In the genomic region with DNA sequence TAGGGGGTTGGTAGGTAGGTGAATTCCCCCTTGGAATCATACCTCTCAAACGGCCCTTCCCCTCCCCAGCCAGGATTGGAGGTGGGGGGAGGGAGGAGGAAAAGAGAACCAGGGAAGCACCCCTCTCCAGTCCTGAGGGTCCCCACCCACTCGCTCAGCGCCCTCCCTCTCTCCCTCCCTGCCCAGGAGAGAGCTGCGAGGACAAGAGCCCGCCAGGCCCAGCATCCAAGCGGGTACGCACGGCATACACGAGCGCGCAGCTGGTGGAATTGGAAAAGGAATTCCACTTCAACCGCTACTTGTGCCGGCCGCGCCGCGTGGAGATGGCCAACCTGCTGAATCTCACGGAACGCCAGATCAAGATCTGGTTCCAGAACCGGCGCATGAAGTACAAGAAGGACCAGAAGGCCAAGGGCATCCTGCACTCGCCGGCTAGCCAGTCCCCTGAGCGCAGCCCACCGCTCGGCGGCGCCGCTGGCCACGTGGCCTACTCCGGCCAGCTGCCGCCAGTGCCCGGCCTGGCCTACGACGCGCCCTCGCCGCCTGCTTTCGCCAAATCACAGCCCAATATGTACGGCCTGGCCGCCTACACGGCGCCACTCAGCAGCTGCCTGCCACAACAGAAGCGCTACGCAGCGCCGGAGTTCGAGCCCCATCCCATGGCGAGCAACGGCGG, we compare ENCODE assay signal across 19 cellular contexts. TPM values are rescaled to one million over a fixed set of nuclear protein-coding genes. Genes with fewer than 3 reads are reported as not detected.
DNase-seq lines count a peak whose midpoint lies in the region; ATAC-seq, FAIRE-seq and TF ChIP-seq lines count a peak whose summit lies in the region.
"Had no signal": no experiment of that assay in that cellular context is flagged by ENCODE, and none has a peak within 500 bp of the region (broad histone marks: within the 10 kb centered on the region; RNA-seq: fewer than 3 reads in every experiment).

No MANE protein-coding gene starts in this region.

- 89% methylated on average over 50 of the region's 51 CpGs for WGBS in HepG2 (ENCODE audit: low lambda C conversion rate)
- WGBS in right lobe of liver (ENCODE audit: insufficient coverage, low coverage, low lambda C conversion rate, missing lambda C conversion rate) = 27% methylated on average over 21 of the region's 51 CpGs
- WGBS in aorta, 2 donors = 28 to 35% methylated on average over 50 to 51 of the region's 51 CpGs

- TF ChIP-seq EP300 in HepG2 (IDR thresholded peaks at IDR 0.05; ENCODE audit: low read depth in 2 of 2, low read length in 2 of 2) = no peak
- TF ChIP-seq EP300 in HepG2 (CRISPR knock-in tag; IDR thresholded peaks at IDR 0.05; ENCODE audit: borderline replicate concordance) = no peak

- no peak for TF ChIP-seq RAD21 in HepG2 (CRISPR knock-in tag; IDR thresholded peaks at IDR 0.05)

- H2AFZ ChIP-seq in HepG2 (ENCODE audit: low read length) (no peak overlapping the region), parathyroid adenoma (no peak overlapping the region)

- POLR2A ChIA-PET in HepG2 (lab: Yijun Ruan, JAX) = no interaction called here

- no peaks in the 10 kb centered on the region for H3K9me3 ChIP-seq in HepG2 (ENCODE audit: low read length)
- H3K9me3 ChIP-seq in right lobe of liver = no peaks in the 10 kb centered on the region
- no peaks in the 10 kb centered on the region for H3K9me3 ChIP-seq in iPS-18c (ENCODE audit: control insufficient read depth, insufficient read depth, low read length)
- no peaks in the 10 kb centered on the region for H3K9me3 ChIP-seq in parathyroid adenoma (ENCODE audit: control insufficient read depth, low read length)
- H3K9me3 ChIP-seq in aorta (ENCODE audit: control insufficient read depth, low read length) = no peaks in the 10 kb centered on the region

- no peak overlapping the region for H3K27ac ChIP-seq in HepG2 (ENCODE audit: extremely low read length, insufficient read depth, low read length)
- no peak overlapping the region for H3K27ac ChIP-seq in right lobe of liver
- H3K27ac ChIP-seq in parathyroid adenoma = no peak overlapping the region
- H3K27ac ChIP-seq in aorta (ENCODE audit: low read depth in 1 of 2, low read length in 2 of 2) = no peak overlapping the region
- H3K27ac ChIP-seq: stomach had no signal

- no peak for FAIRE-seq in HepG2 (lab: Jason Lieb, UNC)

- H3K4me1 ChIP-seq in HepG2 (ENCODE audit: insufficient read depth, low read length) (peaks cover 58% of the 10 kb centered on the region), right lobe of liver (no peaks in the 10 kb centered on the region), parathyroid adenoma (no peaks in the 10 kb centered on the region), aorta (ENCODE audit: control insufficient read depth in 1 of 2, insufficient read depth in 2 of 2, low read length in 2 of 2) (no peaks in the 10 kb centered on the region)

- in situ Hi-C loops in HepG2 (cut with HindIII; ENCODE audit: extremely low pct_ligation_motif_present, low pct_unique_long_range_greater_than_20kb) = no loop called here

- intact Hi-C loops in HepG2 (cut with micrococcal nuclease; ENCODE audit: unreplicated experiment) (no loop called here), right lobe of liver (cut with DNase I) (no loop called here), aorta (cut with DNase I) (no loop called here)

- no peak overlapping the region for H3K4me3 ChIP-seq in HepG2 (replicated peaks in 1 of 3; ENCODE audit: insufficient read depth in 1 of 3, low read depth in 2 of 3, low read length in 3 of 3)
- H3K4me3 ChIP-seq in right lobe of liver = no peak overlapping the region
- peak overlapping the region; percentile 36 for H3K4me3 ChIP-seq in iPS-18c (ENCODE audit: insufficient read depth, low read depth, low read length)
- H3K4me3 ChIP-seq in parathyroid adenoma (ENCODE audit: low read depth, low read length) = no peak overlapping the region
- no peak overlapping the region for H3K4me3 ChIP-seq in aorta (ENCODE audit: low read length in 2 of 2)
- H3K4me3 ChIP-seq: stomach had no signal

- TF ChIP-seq CTCF in HepG2 (CRISPR knock-in tag; IDR thresholded peaks at IDR 0.05) (no peak), right lobe of liver (IDR thresholded peaks at IDR 0.05) (no peak), parathyroid adenoma (IDR thresholded peaks at IDR 0.05) (no peak)

- H3K27me3 ChIP-seq in HepG2 (ENCODE audit: control insufficient read depth in 1 of 2, insufficient read depth in 2 of 2, low read length in 2 of 2) (peaks cover 4 to 31% of the 10 kb centered on the region in 2 experiments; a peak in 4 of 5 replicates), right lobe of liver (peaks cover 20 to 55% of the 10 kb centered on the region in 2 donors), parathyroid adenoma (ENCODE audit: control insufficient read depth, insufficient read depth, low read length) (peaks cover 14% of the 10 kb centered on the region), aorta (ENCODE audit: control insufficient read depth in 1 of 2, insufficient read depth in 2 of 2, low read length in 1 of 2) (no peaks in the 10 kb centered on the region)

- ATAC-seq in HepG2 (no peak), right lobe of liver (no peak), aorta (ENCODE audit: low FRiP score) (peak; percentile 34)
- ATAC-seq: naive thymus-derived CD8-positive, alpha-beta T cell had no signal

- BruUV-seq in HepG2 (replicated peaks; lab: Mats Ljungman, UMichigan) = no TSS peak

- H4K20me1 ChIP-seq in HepG2 (ENCODE audit: insufficient read depth, low read length) = no peaks in the 10 kb centered on the region

- CTCF ChIA-PET in HepG2 (lab: Yijun Ruan, JAX; ENCODE audit: low intra/inter-chr PET ratio, low total read pairs) = no interaction called here

- DNase-seq in HepG2 (ENCODE audit: low spot score) (no peak), right lobe of liver (no peak), aorta (no peak), NCI-H128 (lab: John Stamatoyannopoulos, UW; ENCODE audit: unreplicated experiment) (no peak), HCEC 1CT (no peak), RPMI8226 (no peak)
- DNase-seq: activated effector memory CD4-positive, alpha-beta T cell treated with Interleukin-2 at 50 U/mL for 16 hours; CD4-positive, alpha-beta T cell; DMS79 treated with DMSO at 0.1 percent for 48 hours; effector memory CD4-positive, alpha-beta T cell; MM.1S; naive thymus-derived CD8-positive, alpha-beta T cell; NCI-H2029; stomach had no signal

- no peak overlapping the region for H3K4me2 ChIP-seq in HepG2 (ENCODE audit: low read depth, low read length)
- H3K4me2 ChIP-seq in parathyroid adenoma (ENCODE audit: low read length) = peak overlapping the region; percentile 21

- TF ChIP-seq POLR2A in HepG2 (IDR thresholded peaks at IDR 0.05; ENCODE audit: insufficient read depth in 1 of 2, low read depth in 2 of 2, low read length in 2 of 2) (no peak), right lobe of liver (IDR thresholded peaks at IDR 0.05) (no peak)

- no peaks in the 10 kb centered on the region for H3K79me2 ChIP-seq in HepG2 (ENCODE audit: insufficient read depth, low read length)
- no peaks in the 10 kb centered on the region for H3K79me2 ChIP-seq in parathyroid adenoma

- H3K9ac ChIP-seq in HepG2 (ENCODE audit: insufficient read depth, low read depth, low read length) (no peak overlapping the region), parathyroid adenoma (no peak overlapping the region)

- H3K36me3 ChIP-seq in HepG2 (replicated peaks in 1 of 2; ENCODE audit: control insufficient read depth in 1 of 2, insufficient read depth in 2 of 2, low read length in 2 of 2) (peaks cover 0 to 15% of the 10 kb centered on the region in 2 experiments; a peak in 2 of 5 replicates), right lobe of liver (no peaks in the 10 kb centered on the region), parathyroid adenoma (ENCODE audit: control insufficient read depth, insufficient read depth, low read length) (no peaks in the 10 kb centered on the region), aorta (ENCODE audit: control insufficient read depth in 1 of 2, insufficient read depth in 2 of 2, low read length in 1 of 2) (no peaks in the 10 kb centered on the region)
- H3K36me3 ChIP-seq: stomach had no signal

RNA-seq across cellular contexts. Expression of gene HOXD3, which starts 14.4 kb away (rescaled TPM):
- 0.08 and 0.09 TPM in 2 replicates for total RNA-seq in HepG2 (2016; rRNA removed; fragmentation: Illumina TruSeq; extraction: Trizol)
- total RNA-seq in HepG2 (2016; cell fraction: cytosol; rRNA removed; fragmentation: Illumina TruSeq; extraction: Trizol; ENCODE audit: low read depth) = not detected in 2 replicates
- total RNA-seq in HepG2 (2016; cell fraction: insoluble cytoplasmic fraction; rRNA removed; fragmentation: Illumina TruSeq; extraction: Trizol) = 0.04 TPM in 1 of 2 replicates, not detected in the other
- 0.06 and 0.14 TPM in 2 replicates for total RNA-seq in HepG2 (2016; cell fraction: membrane; rRNA removed; fragmentation: Illumina TruSeq; extraction: Trizol)
- 0.19 TPM in 1 of 2 replicates, not detected in the other for total RNA-seq in HepG2 (2016; cell fraction: nucleus; rRNA removed; fragmentation: Illumina TruSeq; extraction: Trizol)
- polyA plus RNA-seq in HepG2 (2011; rRNA removed) = 0.05 TPM in 1 of 2 replicates, not detected in the other
- not detected in 2 replicates for polyA plus RNA-seq in HepG2 (2011; cell fraction: cytosol; rRNA removed)
- polyA plus RNA-seq in HepG2 (2011; cell fraction: nucleus; rRNA removed) = 0.07 TPM in 1 of 2 replicates, not detected in the other
- 0.09 TPM in 1 of 2 replicates, not detected in the other for polyA plus RNA-seq in HepG2 (2012)
- not detected in 2 replicates for polyA plus RNA-seq in HepG2 (2016; cell fraction: cytosol; fragmentation: Illumina TruSeq; extraction: Trizol; ENCODE audit: low read depth)
- polyA plus RNA-seq in HepG2 (2016; cell fraction: insoluble cytoplasmic fraction; fragmentation: Illumina TruSeq; extraction: Trizol; ENCODE audit: low read depth) = 0.28 TPM in 1 of 2 replicates, not detected in the other
- 0.07 TPM in 1 of 2 replicates, not detected in the other for polyA plus RNA-seq in HepG2 (2016; cell fraction: membrane; fragmentation: Illumina TruSeq; extraction: Trizol; ENCODE audit: low read depth)
- not detected in 2 replicates for polyA plus RNA-seq in HepG2 (2016; cell fraction: nucleus; fragmentation: Illumina TruSeq; extraction: Trizol; ENCODE audit: insufficient read depth, low read depth)
- polyA minus RNA-seq in HepG2 (2011; rRNA and poly(A)+ RNA removed; ENCODE audit: low replicate concordance) = not detected in 2 replicates
- polyA minus RNA-seq in HepG2 (2011; cell fraction: cytosol; rRNA and poly(A)+ RNA removed) = not detected in 2 replicates
- not detected in 2 replicates for polyA minus RNA-seq in HepG2 (2011; cell fraction: nucleus; rRNA and poly(A)+ RNA removed)
- total RNA-seq in right lobe of liver = not detected
- total RNA-seq in aorta = 10 to 100 TPM in 1 of 2 donors, 1 to 10 TPM in 1; 9.8 to 13.4 TPM
- polyA plus RNA-seq in aorta = 1 to 10 TPM; 1.5 to 2.3 TPM
- total RNA-seq: CD4-positive, alpha-beta T cell; naive thymus-derived CD8-positive, alpha-beta T cell; T-helper 2 cell treated with Interferon-gamma antibody and Interleukin-4, amounts not matched to agents 100 ng/mL and 5 ng/mL, for 36 hours had no signal
- polyA plus RNA-seq: AG04450; naive thymus-derived CD8-positive, alpha-beta T cell had no signal

RNA-seq across cellular contexts. Expression of gene HOXD1, which starts 17.0 kb away (rescaled TPM):
- total RNA-seq in HepG2 (2016; rRNA removed; fragmentation: Illumina TruSeq; extraction: Trizol) = 10.0 and 10.4 TPM in 2 replicates
- total RNA-seq in HepG2 (2016; cell fraction: cytosol; rRNA removed; fragmentation: Illumina TruSeq; extraction: Trizol; ENCODE audit: low read depth) = 3.9 and 5.5 TPM in 2 replicates
- total RNA-seq in HepG2 (2016; cell fraction: insoluble cytoplasmic fraction; rRNA removed; fragmentation: Illumina TruSeq; extraction: Trizol) = 9.0 and 10.0 TPM in 2 replicates
- total RNA-seq in HepG2 (2016; cell fraction: membrane; rRNA removed; fragmentation: Illumina TruSeq; extraction: Trizol) = 12.1 and 12.7 TPM in 2 replicates
- total RNA-seq in HepG2 (2016; cell fraction: nucleus; rRNA removed; fragmentation: Illumina TruSeq; extraction: Trizol) = 9.0 and 9.2 TPM in 2 replicates
- polyA plus RNA-seq in HepG2 (2011; rRNA removed) = 11.4 and 22.3 TPM in 2 replicates
- 11.0 and 19.4 TPM in 2 replicates for polyA plus RNA-seq in HepG2 (2011; cell fraction: cytosol; rRNA removed)
- 25.8 and 48.1 TPM in 2 replicates for polyA plus RNA-seq in HepG2 (2011; cell fraction: nucleus; rRNA removed)
- polyA plus RNA-seq in HepG2 (2012) = 4.8 and 6.2 TPM in 2 replicates
- 6.7 and 8.7 TPM in 2 replicates for polyA plus RNA-seq in HepG2 (2016; cell fraction: cytosol; fragmentation: Illumina TruSeq; extraction: Trizol; ENCODE audit: low read depth)
- 20.9 and 25.0 TPM in 2 replicates for polyA plus RNA-seq in HepG2 (2016; cell fraction: insoluble cytoplasmic fraction; fragmentation: Illumina TruSeq; extraction: Trizol; ENCODE audit: low read depth)
- polyA plus RNA-seq in HepG2 (2016; cell fraction: membrane; fragmentation: Illumina TruSeq; extraction: Trizol; ENCODE audit: low read depth) = 17.7 and 19.0 TPM in 2 replicates
- polyA plus RNA-seq in HepG2 (2016; cell fraction: nucleus; fragmentation: Illumina TruSeq; extraction: Trizol; ENCODE audit: insufficient read depth, low read depth) = 28.7 and 32.9 TPM in 2 replicates
- 9.8 TPM in 1 of 2 replicates, not detected in the other for polyA minus RNA-seq in HepG2 (2011; rRNA and poly(A)+ RNA removed; ENCODE audit: low replicate concordance)
- polyA minus RNA-seq in HepG2 (2011; cell fraction: cytosol; rRNA and poly(A)+ RNA removed) = 7.5 and 12.1 TPM in 2 replicates
- 6.0 and 15.7 TPM in 2 replicates for polyA minus RNA-seq in HepG2 (2011; cell fraction: nucleus; rRNA and poly(A)+ RNA removed)
- total RNA-seq in right lobe of liver = not detected
- 1 to 10 TPM; 1.1 to 2.2 TPM for total RNA-seq in aorta
- 1 to 10 TPM in 1 of 2 donors, under 1 TPM in 1; 0.31 to 1.0 TPM for polyA plus RNA-seq in aorta
- total RNA-seq: CD4-positive, alpha-beta T cell; naive thymus-derived CD8-positive, alpha-beta T cell; T-helper 2 cell treated with Interferon-gamma antibody and Interleukin-4, amounts not matched to agents 100 ng/mL and 5 ng/mL, for 36 hours had no signal
- polyA plus RNA-seq: AG04450; naive thymus-derived CD8-positive, alpha-beta T cell had no signal

RNA-seq across cellular contexts. Expression of gene HOXD4, which starts 20.1 kb away (rescaled TPM):
- 0.31 TPM in 1 of 2 replicates, not detected in the other for total RNA-seq in HepG2 (2016; rRNA removed; fragmentation: Illumina TruSeq; extraction: Trizol)
- not detected in 2 replicates for total RNA-seq in HepG2 (2016; cell fraction: cytosol; rRNA removed; fragmentation: Illumina TruSeq; extraction: Trizol; ENCODE audit: low read depth)
- total RNA-seq in HepG2 (2016; cell fraction: insoluble cytoplasmic fraction; rRNA removed; fragmentation: Illumina TruSeq; extraction: Trizol) = 0.19 TPM in 1 of 2 replicates, not detected in the other
- total RNA-seq in HepG2 (2016; cell fraction: membrane; rRNA removed; fragmentation: Illumina TruSeq; extraction: Trizol) = 0.12 TPM in 1 of 2 replicates, not detected in the other
- 0.34 TPM in 1 of 2 replicates, not detected in the other for total RNA-seq in HepG2 (2016; cell fraction: nucleus; rRNA removed; fragmentation: Illumina TruSeq; extraction: Trizol)
- polyA plus RNA-seq in HepG2 (2011; rRNA removed) = not detected in 2 replicates
- polyA plus RNA-seq in HepG2 (2011; cell fraction: cytosol; rRNA removed) = not detected in 2 replicates
- polyA plus RNA-seq in HepG2 (2011; cell fraction: nucleus; rRNA removed) = not detected in 2 replicates
- not detected in 2 replicates for polyA plus RNA-seq in HepG2 (2012)
- 0.15 TPM in 1 of 2 replicates, not detected in the other for polyA plus RNA-seq in HepG2 (2016; cell fraction: cytosol; fragmentation: Illumina TruSeq; extraction: Trizol; ENCODE audit: low read depth)
- polyA plus RNA-seq in HepG2 (2016; cell fraction: insoluble cytoplasmic fraction; fragmentation: Illumina TruSeq; extraction: Trizol; ENCODE audit: low read depth) = not detected in 2 replicates
- 0.10 and 0.17 TPM in 2 replicates for polyA plus RNA-seq in HepG2 (2016; cell fraction: membrane; fragmentation: Illumina TruSeq; extraction: Trizol; ENCODE audit: low read depth)
- 0.43 and 1.4 TPM in 2 replicates for polyA plus RNA-seq in HepG2 (2016; cell fraction: nucleus; fragmentation: Illumina TruSeq; extraction: Trizol; ENCODE audit: insufficient read depth, low read depth)
- polyA minus RNA-seq in HepG2 (2011; rRNA and poly(A)+ RNA removed; ENCODE audit: low replicate concordance) = not detected in 2 replicates
- polyA minus RNA-seq in HepG2 (2011; cell fraction: cytosol; rRNA and poly(A)+ RNA removed) = not detected in 2 replicates
- not detected in 2 replicates for polyA minus RNA-seq in HepG2 (2011; cell fraction: nucleus; rRNA and poly(A)+ RNA removed)
- not detected for total RNA-seq in right lobe of liver
- total RNA-seq in aorta = 1 to 10 TPM; 7.7 to 9.8 TPM
- 1 to 10 TPM in 1 of 2 donors, not detected in 1; 7.7 TPM for polyA plus RNA-seq in aorta
- total RNA-seq: CD4-positive, alpha-beta T cell; naive thymus-derived CD8-positive, alpha-beta T cell; T-helper 2 cell treated with Interferon-gamma antibody and Interleukin-4, amounts not matched to agents 100 ng/mL and 5 ng/mL, for 36 hours had no signal
- polyA plus RNA-seq: AG04450; naive thymus-derived CD8-positive, alpha-beta T cell had no signal

RNA-seq across cellular contexts. Expression of gene HOXD8, which starts 42.0 kb away (rescaled TPM):
- total RNA-seq in HepG2 (2016; rRNA removed; fragmentation: Illumina TruSeq; extraction: Trizol) = not detected in 2 replicates
- not detected in 2 replicates for total RNA-seq in HepG2 (2016; cell fraction: cytosol; rRNA removed; fragmentation: Illumina TruSeq; extraction: Trizol; ENCODE audit: low read depth)
- not detected in 2 replicates for total RNA-seq in HepG2 (2016; cell fraction: insoluble cytoplasmic fraction; rRNA removed; fragmentation: Illumina TruSeq; extraction: Trizol)
- total RNA-seq in HepG2 (2016; cell fraction: membrane; rRNA removed; fragmentation: Illumina TruSeq; extraction: Trizol) = not detected in 2 replicates
- not detected in 2 replicates for total RNA-seq in HepG2 (2016; cell fraction: nucleus; rRNA removed; fragmentation: Illumina TruSeq; extraction: Trizol)
- polyA plus RNA-seq in HepG2 (2011; rRNA removed) = not detected in 2 replicates
- polyA plus RNA-seq in HepG2 (2011; cell fraction: cytosol; rRNA removed) = not detected in 2 replicates
- polyA plus RNA-seq in HepG2 (2011; cell fraction: nucleus; rRNA removed) = not detected in 2 replicates
- polyA plus RNA-seq in HepG2 (2012) = not detected in 2 replicates
- not detected in 2 replicates for polyA plus RNA-seq in HepG2 (2016; cell fraction: cytosol; fragmentation: Illumina TruSeq; extraction: Trizol; ENCODE audit: low read depth)
- not detected in 2 replicates for polyA plus RNA-seq in HepG2 (2016; cell fraction: insoluble cytoplasmic fraction; fragmentation: Illumina TruSeq; extraction: Trizol; ENCODE audit: low read depth)
- not detected in 2 replicates for polyA plus RNA-seq in HepG2 (2016; cell fraction: membrane; fragmentation: Illumina TruSeq; extraction: Trizol; ENCODE audit: low read depth)
- not detected in 2 replicates for polyA plus RNA-seq in HepG2 (2016; cell fraction: nucleus; fragmentation: Illumina TruSeq; extraction: Trizol; ENCODE audit: insufficient read depth, low read depth)
- not detected in 2 replicates for polyA minus RNA-seq in HepG2 (2011; rRNA and poly(A)+ RNA removed; ENCODE audit: low replicate concordance)
- not detected in 2 replicates for polyA minus RNA-seq in HepG2 (2011; cell fraction: cytosol; rRNA and poly(A)+ RNA removed)
- not detected in 2 replicates for polyA minus RNA-seq in HepG2 (2011; cell fraction: nucleus; rRNA and poly(A)+ RNA removed)
- total RNA-seq in right lobe of liver = under 1 TPM in 1 of 6 experiments, not detected in 5; 0.74 TPM
- 10 to 100 TPM; 11.5 to 14.4 TPM for total RNA-seq in aorta
- polyA plus RNA-seq in aorta = 1 to 10 TPM; 2.5 to 7.3 TPM
- total RNA-seq: CD4-positive, alpha-beta T cell; naive thymus-derived CD8-positive, alpha-beta T cell; T-helper 2 cell treated with Interferon-gamma antibody and Interleukin-4, amounts not matched to agents 100 ng/mL and 5 ng/mL, for 36 hours had no signal
- polyA plus RNA-seq: AG04450; naive thymus-derived CD8-positive, alpha-beta T cell had no signal

RNA-seq across cellular contexts. Expression of gene HOXD9, which starts 49.0 kb away (rescaled TPM):
- total RNA-seq in HepG2 (2016; rRNA removed; fragmentation: Illumina TruSeq; extraction: Trizol) (not detected in 2 replicates), right lobe of liver (under 1 TPM in 1 of 6 experiments, not detected in 5; 0.25 TPM), aorta (1 to 10 TPM; 1.8 to 2.3 TPM)
- total RNA-seq in HepG2 (2016; cell fraction: cytosol; rRNA removed; fragmentation: Illumina TruSeq; extraction: Trizol; ENCODE audit: low read depth) = not detected in 2 replicates
- not detected in 2 replicates for total RNA-seq in HepG2 (2016; cell fraction: insoluble cytoplasmic fraction; rRNA removed; fragmentation: Illumina TruSeq; extraction: Trizol)
- not detected in 2 replicates for total RNA-seq in HepG2 (2016; cell fraction: membrane; rRNA removed; fragmentation: Illumina TruSeq; extraction: Trizol)
- not detected in 2 replicates for total RNA-seq in HepG2 (2016; cell fraction: nucleus; rRNA removed; fragmentation: Illumina TruSeq; extraction: Trizol)
- polyA plus RNA-seq in HepG2 (2011; rRNA removed) (not detected in 2 replicates), aorta (under 1 TPM in 1 of 2 donors, not detected in 1; 0.08 TPM)
- polyA plus RNA-seq in HepG2 (2011; cell fraction: cytosol; rRNA removed) = not detected in 2 replicates
- polyA plus RNA-seq in HepG2 (2011; cell fraction: nucleus; rRNA removed) = not detected in 2 replicates
- polyA plus RNA-seq in HepG2 (2012) = not detected in 2 replicates
- polyA plus RNA-seq in HepG2 (2016; cell fraction: cytosol; fragmentation: Illumina TruSeq; extraction: Trizol; ENCODE audit: low read depth) = not detected in 2 replicates
- polyA plus RNA-seq in HepG2 (2016; cell fraction: insoluble cytoplasmic fraction; fragmentation: Illumina TruSeq; extraction: Trizol; ENCODE audit: low read depth) = not detected in 2 replicates
- polyA plus RNA-seq in HepG2 (2016; cell fraction: membrane; fragmentation: Illumina TruSeq; extraction: Trizol; ENCODE audit: low read depth) = not detected in 2 replicates
- not detected in 2 replicates for polyA plus RNA-seq in HepG2 (2016; cell fraction: nucleus; fragmentation: Illumina TruSeq; extraction: Trizol; ENCODE audit: insufficient read depth, low read depth)
- 0.61 TPM in 1 of 2 replicates, not detected in the other for polyA minus RNA-seq in HepG2 (2011; rRNA and poly(A)+ RNA removed; ENCODE audit: low replicate concordance)
- not detected in 2 replicates for polyA minus RNA-seq in HepG2 (2011; cell fraction: cytosol; rRNA and poly(A)+ RNA removed)
- not detected in 2 replicates for polyA minus RNA-seq in HepG2 (2011; cell fraction: nucleus; rRNA and poly(A)+ RNA removed)
- total RNA-seq: cardiac septum; CD4-positive, alpha-beta T cell; naive thymus-derived CD8-positive, alpha-beta T cell; T-helper 2 cell treated with Interferon-gamma antibody and Interleukin-4, amounts not matched to agents 100 ng/mL and 5 ng/mL, for 36 hours had no signal
- polyA plus RNA-seq: AG04450; naive thymus-derived CD8-positive, alpha-beta T cell had no signal

Comparison
In these comparisons a context has a peak if more than half of its experiments do, and no peak if none do; other contexts are left out.
1. RNA of gene HOXD3, which starts 14.4 kb away (total RNA-seq): 9.8 to 13.4 TPM in aorta; 0.04 to 0.19 TPM in HepG2 and not detected in right lobe of liver; every median in the first group is over 4 times any median in the second.